Comparison of ENCODE assay signal across 2 cellular contexts in genomic region chr2:232505805-232506360, GRCh38.
A peak's percentile ranks its signal among the peaks of the same experiment; 100 is the strongest.
TF ChIP-seq lines count a peak whose summit lies in the region.

No MANE protein-coding gene starts in this region.

TF ChIP-seq in H1, 55 proteins besides CTCF, POLR2A, EP300 and RAD21:
- TF ChIP-seq NRF1 (IDR thresholded peaks at IDR 0.05; ENCODE audit: low read depth, low read length) (no peak), CHD1 (IDR thresholded peaks at IDR 0.05; ENCODE audit: low read depth, low read length) (no peak), BRCA1 (IDR thresholded peaks at IDR 0.05; ENCODE audit: low read depth, low read length) (no peak), CHD7 (IDR thresholded peaks at IDR 0.05; ENCODE audit: insufficient replicate concordance, low read length) (no peak), MAX (IDR thresholded peaks at IDR 0.05) (no peak), POU5F1 (IDR thresholded peaks at IDR 0.05; ENCODE audit: low read depth, low read length) (no peak), SP4 (IDR thresholded peaks at IDR 0.05; ENCODE audit: low read length) (no peak), GTF2F1 (IDR thresholded peaks at IDR 0.05; ENCODE audit: borderline replicate concordance, low read depth, low read length) (no peak), SIX5 (IDR thresholded peaks at IDR 0.05; ENCODE audit: low read depth, low read length) (no peak)

TF ChIP-seq in neural cell, 6 proteins besides CTCF, POLR2A, EP300 and RAD21:
- no peak for TF ChIP-seq EZH2 (IDR thresholded peaks at IDR 0.05; ENCODE audit: borderline replicate concordance, insufficient read depth, low read length, poor library complexity, severe bottlenecking)
- TF ChIP-seq TAF1 (IDR thresholded peaks at IDR 0.05; ENCODE audit: low read depth), result peak; percentile 20
- TF ChIP-seq MXI1 (conservative IDR thresholded peaks at IDR 0.05; ENCODE audit: poor library complexity, severe bottlenecking), result no peak
